ENCODE assay signal across 8 cellular contexts in genomic region chr10:102395677-102396197, GRCh38. TPM values are rescaled to one million over a fixed set of nuclear protein-coding genes. Genes with fewer than 3 reads are reported as not detected.
A peak's percentile ranks its signal among the peaks of the same experiment; 100 is the strongest.
DNase-seq lines count a peak whose midpoint lies in the region; ATAC-seq and TF ChIP-seq lines count a peak whose summit lies in the region.

TSS of gene NFKB2 (plus strand) at chr10:102395705. CDS start at chr10:102395960, 255 bp downstream.

- H3K4me1 ChIP-seq in MM.1S (ENCODE audit: low read length) = peaks cover 24% of the 10 kb centered on the region
- peaks cover 11% of the 10 kb centered on the region for H3K4me1 ChIP-seq in mesodermal cell (ENCODE audit: control insufficient read depth, insufficient read depth, low read length, poor library complexity, severe bottlenecking)
- peaks cover 51% of the 10 kb centered on the region for H3K4me1 ChIP-seq in vagina

- peaks cover 37 to 46% of the 10 kb centered on the region in 2 donors for H3K36me3 Mint-ChIP-seq in CD14-positive monocyte

- H3K27me3 ChIP-seq in MM.1S (replicated peaks; ENCODE audit: insufficient read depth, low read length) = no peaks in the 10 kb centered on the region
- no peaks in the 10 kb centered on the region for H3K27me3 ChIP-seq in vagina

- intact Hi-C loops in CD14-positive monocyte (cut with micrococcal nuclease) (loop anchor here (2.0 to 10.0 kb wide), 4 partner anchors 37 to 189 kb away; partner anchors contain the start of genes ACTR1A (in 1 of the 2), CUEDC2 (in 1 of the 2) and SUFU (in 1 of the 2)), vagina (cut with DNase I) (loop anchor here (5.0 to 10.0 kb wide), 2 partner anchors 87 to 189 kb away; no protein-coding TSS in a partner anchor)

- TF ChIP-seq CTCF in CD14-positive monocyte (IDR thresholded peaks at IDR 0.05) (no peak), MM.1S (IDR thresholded peaks at IDR 0.05; ENCODE audit: low read length) (no peak), coronary artery (IDR thresholded peaks at IDR 0.05) (no peak), vagina (IDR thresholded peaks at IDR 0.05) (no peak)

- H3K9me3 Mint-ChIP-seq in CD14-positive monocyte = no peaks in the 10 kb centered on the region

- H3K4me3 ChIP-seq in MM.1S (ENCODE audit: low read length) = peak within 1 kb of the TSS; percentile 99
- peak within 1 kb of the TSS; percentile 90 for H3K4me3 ChIP-seq in coronary artery
- peak within 1 kb of the TSS; percentile 71 for H3K4me3 ChIP-seq in mesodermal cell (ENCODE audit: extremely low read depth, insufficient read depth, low read length, poor library complexity, severe bottlenecking)
- peak within 1 kb of the TSS; percentile 67 to 90 for H3K4me3 ChIP-seq in vagina

- TF ChIP-seq POLR2A in vagina (IDR thresholded peaks at IDR 0.05) = no peak

- peak within 1 kb of the TSS; percentile 100 for H3K9ac ChIP-seq in MM.1S (ENCODE audit: low read length)

- H3K4me1 Mint-ChIP-seq in CD14-positive monocyte = peaks cover 39% of the 10 kb centered on the region

- H3K36me3 ChIP-seq in MM.1S (replicated peaks; ENCODE audit: insufficient read depth, low read length) = peaks cover 7% of the 10 kb centered on the region
- peaks cover 16% of the 10 kb centered on the region for H3K36me3 ChIP-seq in mesodermal cell (ENCODE audit: control insufficient read depth, insufficient read depth, low read length)
- H3K36me3 ChIP-seq in vagina = peaks cover 0 to 4% of the 10 kb centered on the region in 2 donors

- peak within 1 kb of the TSS; percentile 100 for H3K27ac ChIP-seq in MM.1S (ENCODE audit: low read length)
- H3K27ac ChIP-seq in coronary artery = peak within 1 kb of the TSS; percentile 97 to 98
- peak within 1 kb of the TSS; percentile 73 for H3K27ac ChIP-seq in mesodermal cell (ENCODE audit: low read depth, low read length, severe bottlenecking)
- H3K27ac ChIP-seq in vagina = peak within 1 kb of the TSS; percentile 98

- DNase-seq in CD14-positive monocyte (ENCODE audit: low spot score) (peak; percentile 81), MM.1S (peak; percentile 35), coronary artery (ENCODE audit: low spot score) (no peak), vagina (ENCODE audit: extremely low spot score in 2 of 2) (no peak), EL (no peak), HCEC 1CT (no peak)

- peak within 1 kb of the TSS; percentile 53; the same call in 1 of the 2 replicates for H2AFZ ChIP-seq in MM.1S (ENCODE audit: low read length)

- peak within 1 kb of the TSS; percentile 91 to 95 for H3K4me3 Mint-ChIP-seq in CD14-positive monocyte

- H3K4me2 ChIP-seq in MM.1S (ENCODE audit: low read depth, low read length) = peak within 1 kb of the TSS; percentile 97

- no peaks in the 10 kb centered on the region for H3K9me2 ChIP-seq in MM.1S (replicated peaks; ENCODE audit: insufficient read depth, low read length)

- H3K27ac Mint-ChIP-seq in CD14-positive monocyte = peak within 1 kb of the TSS; percentile 98 to 100 (median 99)

- H4K20me1 ChIP-seq in MM.1S (ENCODE audit: insufficient read depth, low read length) = peaks cover 7% of the 10 kb centered on the region; the same call in 1 of the 2 replicates

- peaks cover 42% of the 10 kb centered on the region for H3F3A ChIP-seq in MM.1S (ENCODE audit: insufficient read depth, low read length)

- no peaks in the 10 kb centered on the region for H3K9me3 ChIP-seq in MM.1S (replicated peaks; ENCODE audit: insufficient read depth, low read length)
- H3K9me3 ChIP-seq in mesodermal cell (ENCODE audit: control insufficient read depth, low read length) = no peaks in the 10 kb centered on the region
- no peaks in the 10 kb centered on the region for H3K9me3 ChIP-seq in vagina

- ATAC-seq in HG03139 (IDR thresholded peaks at IDR 0.05; ENCODE audit: unreplicated experiment) = no peak

- WGBS in mesodermal cell (ENCODE audit: insufficient coverage in 2 of 2), 2 experiments = 0 to 2% methylated on average over 3 to 17 of the region's 21 CpGs

- H3K79me2 ChIP-seq in MM.1S (ENCODE audit: low read length) = peaks cover 48% of the 10 kb centered on the region

- peaks cover 6 to 15% (median 11%) of the 10 kb centered on the region in 3 donors for H3K27me3 Mint-ChIP-seq in CD14-positive monocyte (ENCODE audit: low read depth in 3 of 3)

RNA-seq across cellular contexts. Expression of gene NFKB2, which starts in this region (rescaled TPM):
- 10 to 100 TPM in 1 of 2 donors, 1 to 10 TPM in 1; 6.8 to 15.0 TPM for polyA plus RNA-seq in CD14-positive monocyte
- 31.4 TPM for polyA plus RNA-seq in mesodermal cell (2013, experiment 1 of 2)
- 26.3 TPM for polyA plus RNA-seq in mesodermal cell (2013, experiment 2 of 2)
- 26.8 TPM for total RNA-seq in vagina

Comparison
In these comparisons a context has a peak if more than half of its experiments do, and no peak if none do; other contexts are left out.
1. DNase-seq: peak in CD14-positive monocyte (single experiment) and MM.1S (single experiment); none in coronary artery (single experiment), vagina (0 of 2), EL (single experiment) and HCEC 1CT (single experiment).
2. Peak in every context shown above with its lines, with median percentiles within 50 percentile points of each other: H3K27ac ChIP-seq and H3K4me3 ChIP-seq.